In genomic region chr22:30159082-30159481, GRCh38 we compare ENCODE assay signal across 1 cellular context.
TF ChIP-seq lines count a peak whose summit lies in the region.

No MANE protein-coding gene starts in this region.

TF ChIP-seq in GM23338, 12 proteins besides CTCF, POLR2A, EP300 and RAD21 (continued from another document):
- no peak for TF ChIP-seq ZNF462 (CRISPR knock-in tag; IDR thresholded peaks at IDR 0.05)
